Comparison of ENCODE assay signal across 27 cellular contexts in genomic region chr3:48459773-48460516, GRCh38.
"Had no signal": no experiment of that assay in that cellular context is flagged by ENCODE, and none has a peak within 500 bp of the region (broad histone marks: within the 10 kb centered on the region; RNA-seq: fewer than 3 reads in every experiment).

No MANE protein-coding gene starts in this region.

- H3K27ac Mint-ChIP-seq: activated B cell treated with CpG ODN at 0.5 μM for 24 hours; nephron; progenitor cell of endocrine pancreas; stimulated activated naive B cell treated with anti-CD40 and anti-IgM and Interleukin-4, amounts not matched to agents 10 μg/mL and 1 μg/mL and 100 μg/mL, for 72 hours had no signal

- H3K4me1 Mint-ChIP-seq: activated B cell treated with CpG ODN at 0.5 μM for 24 hours; immature natural killer cell; nephron; stimulated activated naive B cell treated with anti-CD40 and anti-IgM and Interleukin-4, amounts not matched to agents 10 μg/mL and 1 μg/mL and 100 μg/mL, for 72 hours had no signal

- H3K27me3 Mint-ChIP-seq: activated B cell treated with CpG ODN at 0.5 μM for 24 hours; activated naive CD8-positive, alpha-beta T cell; progenitor cell of endocrine pancreas; stimulated activated naive B cell treated with anti-CD40 and anti-IgM and Interleukin-4, amounts not matched to agents 10 μg/mL and 1 μg/mL and 100 μg/mL, for 72 hours had no signal

- H3K4me3 Mint-ChIP-seq: activated B cell treated with CpG ODN at 0.5 μM for 24 hours; activated naive CD8-positive, alpha-beta T cell; immature natural killer cell; nephron; stimulated activated naive B cell treated with anti-CD40 and anti-IgM and Interleukin-4, amounts not matched to agents 10 μg/mL and 1 μg/mL and 100 μg/mL, for 72 hours; T-helper 2 cell treated with Interferon-gamma antibody and Interleukin-4, amounts not matched to agents 5 μg/mL and 100 μg/mL, for 36 hours had no signal

- H3K36me3 ChIP-seq: ovary had no signal

- H3K9me3 ChIP-seq: ascending aorta, gastrocnemius medialis, heart left ventricle, ovary, stomach, thyroid gland had no signal

- H3K4me3 ChIP-seq: ascending aorta, gastrocnemius medialis, heart left ventricle, ovary, skin epidermis, stomach, thyroid gland had no signal

- ATAC-seq: gastrocnemius medialis; heart left ventricle; left lobe of liver; sciatic nerve; stimulated activated naive B cell treated with anti-CD40 and anti-IgM and Interleukin-4, amounts not matched to agents 10 μg/mL and 1 μg/mL and 100 μg/mL, for 72 hours had no signal

- DNase-seq: activated B cell treated with CpG ODN at 0.5 μM for 24 hours; activated CD4-positive, alpha-beta T cell treated with anti-CD3 and anti-CD28 coated beads, Interleukin-2, amount 50 U/mL, for 1 hour; activated effector memory CD4-positive, alpha-beta T cell treated with Interleukin-2 at 50 U/mL for 16 hours; activated naive CD4-positive, alpha-beta T cell treated with Interleukin-2 at 50 U/mL for 16 hours; activated T-cell treated with anti-CD3 and anti-CD28 coated beads for 4 hours; brain microvascular endothelial cell; effector CD8-positive, alpha-beta T cell; gastrocnemius medialis; heart left ventricle; hypothalamus; immature natural killer cell; kidney glomerular epithelial cell; ovary; stimulated activated CD4-positive, alpha-beta T cell treated with anti-CD3 and anti-CD28 coated beads, Interleukin-4, amount 100 ng/mL, for 24 hours; stimulated activated CD8-positive, alpha-beta memory T cell treated with anti-CD3 and anti-CD28 coated beads, Interleukin-4, amount 100 ng/mL, for 48 hours; stimulated activated naive B cell treated with anti-CD40 and anti-IgM and Interleukin-4, amounts not matched to agents 10 μg/mL and 1 μg/mL and 100 μg/mL, for 72 hours; stomach; T-helper 1 cell; thyroid gland had no signal

- H3K27me3 ChIP-seq: ascending aorta, brain microvascular endothelial cell, gastrocnemius medialis, heart left ventricle, ovary, stomach, thyroid gland had no signal

- H3K9me3 Mint-ChIP-seq: activated B cell treated with CpG ODN at 0.5 μM for 24 hours; immature natural killer cell; nephron; stimulated activated naive B cell treated with anti-CD40 and anti-IgM and Interleukin-4, amounts not matched to agents 10 μg/mL and 1 μg/mL and 100 μg/mL, for 72 hours; T-helper 2 cell treated with Interferon-gamma antibody and Interleukin-4, amounts not matched to agents 5 μg/mL and 100 μg/mL, for 36 hours had no signal

- H3K27ac ChIP-seq: ascending aorta, brain microvascular endothelial cell, gastrocnemius medialis, heart left ventricle, ovary, skin epidermis, stomach, thyroid gland had no signal
